Comparison of ENCODE assay signal across 23 cellular contexts in genomic region chr3:35045106-35045505, GRCh38.
"Had no signal": no experiment of that assay in that cellular context is flagged by ENCODE, and none has a peak within 500 bp of the region (broad histone marks: within the 10 kb centered on the region; RNA-seq: fewer than 3 reads in every experiment).

No MANE protein-coding gene starts in this region.

- DNase-seq: colonic mucosa; cortex of kidney; dermis blood vessel endothelial cell; dorsolateral prefrontal cortex; effector CD4-positive, alpha-beta T cell; effector CD8-positive, alpha-beta T cell; effector memory CD4-positive, alpha-beta T cell; effector memory CD8-positive, alpha-beta T cell; endodermal cell; erythroblast; esophagus squamous epithelium; foreskin fibroblast; foreskin keratinocyte; foreskin melanocyte; gastrocnemius medialis; glutamatergic neuron; head of caudate nucleus; heart left ventricle; heart right ventricle had no signal

- H3K27ac ChIP-seq: colonic mucosa, coronary artery, dorsolateral prefrontal cortex, epithelial cell of prostate, esophagus muscularis mucosa, esophagus squamous epithelium, foreskin keratinocyte, gastrocnemius medialis, gastroesophageal sphincter, heart left ventricle, heart right ventricle had no signal

- H3K36me3 ChIP-seq: colonic mucosa, esophagus muscularis mucosa, esophagus squamous epithelium, gastrocnemius medialis, gastroesophageal sphincter, heart left ventricle, heart right ventricle had no signal

- H3K4me1 ChIP-seq: colonic mucosa, esophagus muscularis mucosa, esophagus squamous epithelium, foreskin keratinocyte, gastrocnemius medialis, gastroesophageal sphincter, heart left ventricle, heart right ventricle had no signal

- H3K4me3 ChIP-seq: colonic mucosa, coronary artery, dorsolateral prefrontal cortex, esophagus muscularis mucosa, esophagus squamous epithelium, gastrocnemius medialis, gastroesophageal sphincter, heart left ventricle, heart right ventricle had no signal

- H3K9me3 ChIP-seq: colonic mucosa, esophagus muscularis mucosa, esophagus squamous epithelium, gastrocnemius medialis, gastroesophageal sphincter, heart left ventricle, heart right ventricle had no signal

- H3K27me3 ChIP-seq: colonic mucosa, dorsolateral prefrontal cortex, esophagus muscularis mucosa, esophagus squamous epithelium, foreskin keratinocyte, gastrocnemius medialis, gastroesophageal sphincter, heart left ventricle, heart right ventricle had no signal
